ENCODE assay signal across 1 cellular context in genomic region chr2:105950521-105951389, GRCh38.
TF ChIP-seq lines count a peak whose summit lies in the region.

No MANE protein-coding gene starts in this region.

TF ChIP-seq in H1, 55 proteins besides CTCF, POLR2A, EP300 and RAD21:
- no peak for TF ChIP-seq FOSL1 (IDR thresholded peaks at IDR 0.05; ENCODE audit: insufficient read depth, low read depth, low read length)
- no peak for TF ChIP-seq CBX8 (IDR thresholded peaks at IDR 0.05; ENCODE audit: borderline replicate concordance, low read depth, low read length)
- TF ChIP-seq TAF1 (IDR thresholded peaks at IDR 0.05; ENCODE audit: low read depth, low read length), result no peak
- TF ChIP-seq JUN (IDR thresholded peaks at IDR 0.05; ENCODE audit: low read depth, low read length), result peak; percentile 69
- TF ChIP-seq, protein P1, sequence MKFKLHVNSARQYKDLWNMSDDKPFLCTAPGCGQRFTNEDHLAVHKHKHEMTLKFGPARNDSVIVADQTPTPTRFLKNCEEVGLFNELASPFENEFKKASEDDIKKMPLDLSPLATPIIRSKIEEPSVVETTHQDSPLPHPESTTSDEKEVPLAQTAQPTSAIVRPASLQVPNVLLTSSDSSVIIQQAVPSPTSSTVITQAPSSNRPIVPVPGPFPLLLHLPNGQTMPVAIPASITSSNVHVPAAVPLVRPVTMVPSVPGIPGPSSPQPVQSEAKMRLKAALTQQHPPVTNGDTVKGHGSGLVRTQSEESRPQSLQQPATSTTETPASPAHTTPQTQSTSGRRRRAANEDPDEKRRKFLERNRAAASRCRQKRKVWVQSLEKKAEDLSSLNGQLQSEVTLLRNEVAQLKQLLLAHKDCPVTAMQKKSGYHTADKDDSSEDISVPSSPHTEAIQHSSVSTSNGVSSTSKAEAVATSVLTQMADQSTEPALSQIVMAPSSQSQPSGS (IDR thresholded peaks at IDR 0.05; ENCODE audit: low read length), result no peak
- no peak for TF ChIP-seq BRCA1 (IDR thresholded peaks at IDR 0.05; ENCODE audit: low read depth, low read length)
- no peak for TF ChIP-seq ASH2L (IDR thresholded peaks at IDR 0.05; ENCODE audit: low read length)
- no peak for TF ChIP-seq POLR2AphosphoS5 (IDR thresholded peaks at IDR 0.05; ENCODE audit: low read depth, low read length)
- no peak for TF ChIP-seq CHD2 (IDR thresholded peaks at IDR 0.05; ENCODE audit: low read length)
- no peak for TF ChIP-seq BACH1 (IDR thresholded peaks at IDR 0.05; ENCODE audit: low read length)
- no peak for TF ChIP-seq YY1 (IDR thresholded peaks at IDR 0.05; ENCODE audit: low read depth, low read length)
- peak; percentile 84 for TF ChIP-seq JUND (IDR thresholded peaks at IDR 0.05; ENCODE audit: low read length)
- TF ChIP-seq MAX (IDR thresholded peaks at IDR 0.05), result no peak
- TF ChIP-seq SIN3A (conservative IDR thresholded peaks at IDR 0.05 in 1 of 2, IDR thresholded peaks at IDR 0.05 in 1 of 2; ENCODE audit: low read depth in 1 of 2, low read length in 2 of 2), result no peak
- no peak for TF ChIP-seq TAF7 (optimal IDR thresholded peaks at IDR 0.05; ENCODE audit: borderline replicate concordance, low read depth, low read length)
- no peak for TF ChIP-seq CHD7 (IDR thresholded peaks at IDR 0.05; ENCODE audit: insufficient replicate concordance, low read length)
- no peak for TF ChIP-seq TBP (IDR thresholded peaks at IDR 0.05; ENCODE audit: low read depth, low read length)
- TF ChIP-seq CTBP2 (IDR thresholded peaks at IDR 0.05; ENCODE audit: borderline replicate concordance, insufficient read depth, insufficient read length, low read length), result no peak
- TF ChIP-seq, protein P2, sequence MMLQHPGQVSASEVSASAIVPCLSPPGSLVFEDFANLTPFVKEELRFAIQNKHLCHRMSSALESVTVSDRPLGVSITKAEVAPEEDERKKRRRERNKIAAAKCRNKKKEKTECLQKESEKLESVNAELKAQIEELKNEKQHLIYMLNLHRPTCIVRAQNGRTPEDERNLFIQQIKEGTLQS (IDR thresholded peaks at IDR 0.05; ENCODE audit: insufficient read depth, low read depth, low read length), result no peak
- TF ChIP-seq USF2 (IDR thresholded peaks at IDR 0.05; ENCODE audit: low read length), result no peak
- TF ChIP-seq, protein P3, sequence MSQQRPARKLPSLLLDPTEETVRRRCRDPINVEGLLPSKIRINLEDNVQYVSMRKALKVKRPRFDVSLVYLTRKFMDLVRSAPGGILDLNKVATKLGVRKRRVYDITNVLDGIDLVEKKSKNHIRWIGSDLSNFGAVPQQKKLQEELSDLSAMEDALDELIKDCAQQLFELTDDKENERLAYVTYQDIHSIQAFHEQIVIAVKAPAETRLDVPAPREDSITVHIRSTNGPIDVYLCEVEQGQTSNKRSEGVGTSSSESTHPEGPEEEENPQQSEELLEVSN (IDR thresholded peaks at IDR 0.05), result no peak
- TF ChIP-seq CEBPB (IDR thresholded peaks at IDR 0.05; ENCODE audit: low read depth, low read length), result no peak
- peak; percentile 57; the same call in 1 of the 2 replicates for TF ChIP-seq SP1 (IDR thresholded peaks at IDR 0.05; ENCODE audit: low read depth, low read length)
- TF ChIP-seq SIRT6 (IDR thresholded peaks at IDR 0.05; ENCODE audit: low read length), result no peak
- TF ChIP-seq GTF2F1 (IDR thresholded peaks at IDR 0.05; ENCODE audit: borderline replicate concordance, low read depth, low read length), result no peak
- TF ChIP-seq RBBP5 (IDR thresholded peaks at IDR 0.05; ENCODE audit: borderline replicate concordance, low read depth, low read length), result no peak
- peak; percentile 54; the same call in 1 of the 2 replicates for TF ChIP-seq MAFK (IDR thresholded peaks at IDR 0.05; ENCODE audit: low read depth, low read length)
- no peak for TF ChIP-seq EGR1 (IDR thresholded peaks at IDR 0.05; ENCODE audit: borderline replicate concordance, low read depth, low read length)
- no peak for TF ChIP-seq EZH2 (IDR thresholded peaks at IDR 0.05; ENCODE audit: low read depth, low read length, severe bottlenecking)
- TF ChIP-seq SRF (IDR thresholded peaks at IDR 0.05; ENCODE audit: low read depth, low read length), result no peak
- TF ChIP-seq HDAC6 (IDR thresholded peaks at IDR 0.05; ENCODE audit: low read depth, low read length), result no peak
- no peak for TF ChIP-seq PHF8 (conservative IDR thresholded peaks at IDR 0.05; ENCODE audit: low read depth, low read length)
- TF ChIP-seq RXRA (IDR thresholded peaks at IDR 0.05; ENCODE audit: insufficient read depth, low read depth, low read length), result no peak
